Comparison of ENCODE assay signal across 27 cellular contexts in genomic region chr3:55075846-55076245, GRCh38.
"Had no signal": no experiment of that assay in that cellular context is flagged by ENCODE, and none has a peak within 500 bp of the region (broad histone marks: within the 10 kb centered on the region; RNA-seq: fewer than 3 reads in every experiment).

No MANE protein-coding gene starts in this region.

- H3K36me3 ChIP-seq: ascending aorta, cardiac muscle cell, Peyer's patch had no signal

- H3K4me3 ChIP-seq: ascending aorta, cardiac muscle cell, Peyer's patch had no signal

- DNase-seq: activated CD4-positive, alpha-beta T cell treated with anti-CD3 and anti-CD28 coated beads, Interleukin-2, amount 10 ng/mL, durations not matched to agents 24 days and 14 days; activated CD4-positive, alpha-beta T cell treated with anti-CD3 and anti-CD28 coated beads, Interleukin-2, amount 50 U/mL, for 4 hours; activated CD8-positive, alpha-beta T cell treated with anti-CD3 and anti-CD28 coated beads for 36 hours; activated effector memory CD4-positive, alpha-beta T cell treated with anti-CD3 and anti-CD28 coated beads, Interleukin-2, amount 50 U/mL, for 16 hours; activated naive CD4-positive, alpha-beta T cell; activated naive CD4-positive, alpha-beta T cell treated with anti-CD3 and anti-CD28 coated beads, Interleukin-2, amount 50 U/mL, for 16 hours; activated naive CD8-positive, alpha-beta T cell treated with anti-CD3 and anti-CD28 coated beads for 36 hours; activated T-cell treated with anti-CD3 and anti-CD28 coated beads, Interleukin-2, amount 50 U/mL, for 1 hour; activated T-cell treated with anti-CD3 and anti-CD28 coated beads, Interleukin-2, amount 50 U/mL, for 72 hours; amygdala; Karpas-422; KBM-7; NCI-H1105 treated with DMSO at 0.1 percent for 48 hours; NCI-H1436; NCI-H1694; NCI-H1930; NCI-H2081 treated with DMSO at 0.1 percent for 48 hours; NCI-H345; NCI-H524 treated with DMSO at 0.1 percent for 48 hours; PC-3; Peyer's patch; SIG-M5; T-cell; T-helper 17 cell had no signal

- H3K9me3 ChIP-seq: ascending aorta, Peyer's patch had no signal

- H3K27me3 ChIP-seq: ascending aorta, Peyer's patch had no signal

- H3K27ac ChIP-seq: ascending aorta, cardiac muscle cell, Peyer's patch, RWPE1 had no signal

- H3K4me1 ChIP-seq: ascending aorta, Peyer's patch had no signal
